In the genomic region with DNA sequence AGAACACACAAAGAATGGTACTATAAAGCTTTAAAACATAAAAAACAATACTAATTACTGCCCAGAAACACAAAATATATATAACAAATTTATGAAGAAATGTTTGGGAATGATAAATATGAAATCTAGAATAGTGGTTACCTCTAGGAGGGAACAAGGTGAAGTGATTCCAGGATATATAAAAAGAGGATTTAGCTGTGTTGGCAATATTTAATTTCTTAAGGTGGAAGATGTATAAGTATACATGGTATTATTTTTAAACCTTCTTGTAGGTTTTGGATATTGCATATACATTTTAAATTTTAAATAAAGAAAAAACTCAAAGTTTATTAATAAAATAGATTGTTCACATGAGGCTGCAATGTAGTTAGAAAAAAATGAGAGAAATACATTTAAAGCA, we compare ENCODE assay signal across 28 cellular contexts.
"Had no signal": no experiment of that assay in that cellular context is flagged by ENCODE, and none has a peak within 500 bp of the region (broad histone marks: within the 10 kb centered on the region; RNA-seq: fewer than 3 reads in every experiment).

No MANE protein-coding gene starts in this region.

- H2AFZ ChIP-seq: neural progenitor cell, parathyroid adenoma had no signal

- H3K27me3 ChIP-seq: neural progenitor cell, ovary, testis, tibial artery, transverse colon, uterus had no signal

- H3K36me3 ChIP-seq: neural progenitor cell, ovary, spleen, suprapubic skin, tibial artery, transverse colon, upper lobe of right lung, uterus had no signal

- H3K9me3 ChIP-seq: ovary, suprapubic skin, testis, upper lobe of right lung, uterus had no signal

- H3K9ac ChIP-seq: neural progenitor cell, parathyroid adenoma had no signal

- DNase-seq: natural killer cell; occipital lobe; ovary; posterior cingulate gyrus; psoas muscle; right cardiac atrium; spleen; stimulated activated CD4-positive, alpha-beta T cell treated with anti-CD3 and anti-CD28 coated beads, Interleukin-12 subunit alpha, Interleukin-12 subunit beta, amount 100 ng/mL, for 4 hours; stimulated activated CD4-positive, alpha-beta T cell treated with anti-CD3 and anti-CD28 coated beads, Interleukin-1b, Interleukin-23, amount 100 ng/mL, for 48 hours; stimulated activated CD4-positive, alpha-beta T cell treated with anti-CD3 and anti-CD28 coated beads, Interleukin-4, amount 100 ng/mL, for 1 hour; stimulated activated CD4-positive, alpha-beta T cell treated with anti-CD3 and anti-CD28 coated beads, Interleukin-4, amount 100 ng/mL, for 4 hours; stimulated activated CD8-positive, alpha-beta memory T cell treated with anti-CD3 and anti-CD28 coated beads, Interleukin-4, amount 100 ng/mL, for 48 hours; stimulated activated naive CD4-positive, alpha-beta T cell; stimulated activated naive CD8-positive, alpha-beta T cell treated with anti-CD3 and anti-CD28 coated beads, Interleukin-15, amount 100 ng/mL, for 72 hours; stimulated activated naive CD8-positive, alpha-beta T cell treated with anti-CD3 and anti-CD28 coated beads, Interleukin-15, Interleukin-2, amounts not matched to agents 100 U/mL and 50 U/mL, for 24 hours; substantia nigra; testis; tibial artery; transverse colon; upper lobe of right lung; uterus had no signal

- ATAC-seq: natural killer cell; psoas muscle; right cardiac atrium; sciatic nerve; stimulated activated memory B cell treated with anti-CD40 and anti-IgM and Interleukin-4, amounts not matched to agents 10 μg/mL and 1 μg/mL and 100 μg/mL, for 72 hours; stimulated activated naive CD8-positive, alpha-beta T cell treated with anti-CD3 and anti-CD28 coated beads, Interleukin-15, amount 100 ng/mL, for 72 hours; stimulated activated naive CD8-positive, alpha-beta T cell treated with anti-CD3 and anti-CD28 coated beads, Interleukin-15, Interleukin-2, amounts not matched to agents 100 U/mL and 50 U/mL, for 24 hours; upper lobe of right lung had no signal

- H3K4me3 ChIP-seq: neural progenitor cell, ovary, psoas muscle, skin epidermis, smooth muscle cell, spleen, suprapubic skin, testis, tibial artery, transverse colon, upper lobe of right lung, uterus had no signal

- H3K4me1 ChIP-seq: neural progenitor cell, parathyroid adenoma, psoas muscle, spleen, suprapubic skin, testis, transverse colon, upper lobe of right lung, uterus had no signal

- H3K27ac ChIP-seq: neural progenitor cell, ovary, parathyroid adenoma, psoas muscle, skin epidermis, spleen, suprapubic skin, testis, tibial artery, transverse colon, upper lobe of right lung, uterus had no signal

- H3K4me2 ChIP-seq: neural progenitor cell, smooth muscle cell had no signal
